In genomic region chr1:180254854-180255253, GRCh38 we compare ENCODE assay signal across 22 cellular contexts. TPM values are rescaled to one million over a fixed set of nuclear protein-coding genes. Genes with fewer than 3 reads are reported as not detected.
"Had no signal": no experiment of that assay in that cellular context is flagged by ENCODE, and none has a peak within 500 bp of the region (broad histone marks: within the 10 kb centered on the region; RNA-seq: fewer than 3 reads in every experiment).

No MANE protein-coding gene starts in this region.

- H3K36me3 ChIP-seq: cardiac muscle cell, tibial artery had no signal

- H3K4me3 ChIP-seq: body of pancreas, cardiac muscle cell, tibial artery had no signal

- H3K27me3 ChIP-seq: body of pancreas, cardiac muscle cell had no signal

- DNase-seq: activated CD4-positive, alpha-beta memory T cell treated with anti-CD3 and anti-CD28 coated beads, Interleukin-2, amount 10 ng/mL, durations not matched to agents 7 days and 5 days; activated CD4-positive, alpha-beta T cell treated with anti-CD3 and anti-CD28 coated beads for 48 hours; activated effector memory CD4-positive, alpha-beta T cell treated with Interleukin-2 at 50 U/mL for 16 hours; activated naive CD4-positive, alpha-beta T cell treated with anti-CD3 and anti-CD28 coated beads, Interleukin-2, amount 50 U/mL, for 16 hours; activated naive CD8-positive, alpha-beta T cell treated with anti-CD3 and anti-CD28 coated beads, Interleukin-2, amount 50 U/mL, for 24 hours; activated T-cell treated with anti-CD3 and anti-CD28 coated beads, Interleukin-2, amount 50 U/mL, for 72 hours; cortex of kidney; effector CD4-positive, alpha-beta T cell; erythroblast; foreskin keratinocyte; left ventricle myocardium superior; mammary epithelial cell; occipital lobe; stimulated activated CD4-positive, alpha-beta T cell treated with anti-CD3 and anti-CD28 coated beads, Interleukin-12 subunit alpha, Interleukin-12 subunit beta, amount 100 ng/mL, for 4 hours; SW 1271; T-helper 17 cell had no signal

- H3K4me1 ChIP-seq: foreskin keratinocyte, tibial artery had no signal

- H3K27ac ChIP-seq: body of pancreas, cardiac muscle cell, foreskin keratinocyte, tibial artery had no signal

- H3K9me3 ChIP-seq: body of pancreas, tibial artery had no signal

RNA-seq across cellular contexts. Expression of gene LHX4, which starts 24.8 kb away (rescaled TPM):
- total RNA-seq: activated CD4-positive, alpha-beta memory T cell treated with anti-CD3 and anti-CD28 coated beads, Interleukin-2, amount 10 ng/mL, durations not matched to agents 7 days and 5 days; activated T-cell treated with anti-CD3 and anti-CD28 coated beads, Interleukin-2, amount 50 U/mL, for 72 hours; body of pancreas; cardiac muscle cell; foreskin keratinocyte; glomerular endothelial cell; kidney epithelial cell; left ventricle myocardium superior; mammary epithelial cell; T-helper 17 cell; ureter had no signal
- polyA plus RNA-seq: foreskin keratinocyte, mammary epithelial cell had no signal
